ENCODE assay signal across 1 cellular context in genomic region chr7:141737836-141738591, GRCh38.
A peak's percentile ranks its signal among the peaks of the same experiment; 100 is the strongest.
TF ChIP-seq lines count a peak whose summit lies in the region.

Gene SSBP1 (plus strand): TSS chr7:141738358. CDS start chr7:141739167, 809 bp downstream.

TF ChIP-seq in K562, 482 proteins besides CTCF, POLR2A, EP300 and RAD21 (continued from another document and continues in another):
- peak; percentile 62 for TF ChIP-seq GTF2B (IDR thresholded peaks at IDR 0.05; ENCODE audit: extremely low read depth, insufficient read length)
- peak; percentile 94 for TF ChIP-seq ZHX1 (conservative IDR thresholded peaks at IDR 0.05; ENCODE audit: low read length)
- no peak for TF ChIP-seq YBX1 (IDR thresholded peaks at IDR 0.05)
- TF ChIP-seq NR4A1 (CRISPR knock-in tag; IDR thresholded peaks at IDR 0.05): peak; percentile 96; the same call in 1 of the 2 replicates
- TF ChIP-seq NR4A1 (tag; IDR thresholded peaks at IDR 0.05): peak; percentile 75; the same call in 1 of the 2 replicates
- TF ChIP-seq MTF1 (CRISPR knock-in tag; IDR thresholded peaks at IDR 0.05; ENCODE audit: borderline replicate concordance): 0 out of 2 replicates have a peak, but pooled peaks have one; percentile 46
- no peak for TF ChIP-seq FOS (IDR thresholded peaks at IDR 0.05; ENCODE audit: extremely low read depth, insufficient read length)
- TF ChIP-seq E2F1 (CRISPR knock-in tag; IDR thresholded peaks at IDR 0.05): peak; percentile 94
- peak; percentile 98 for TF ChIP-seq DIDO1 (tag; IDR thresholded peaks at IDR 0.05; ENCODE audit: low read depth)
- peak; percentile 98 for TF ChIP-seq TAF7 (tag; IDR thresholded peaks at IDR 0.05)
- peak; percentile 88; the same call in 1 of the 2 replicates for TF ChIP-seq DNMT1 (IDR thresholded peaks at IDR 0.05)
- no peak for TF ChIP-seq ZNF668 (CRISPR knock-in tag; IDR thresholded peaks at IDR 0.05)
- TF ChIP-seq MTA2 (IDR thresholded peaks at IDR 0.05; ENCODE audit: low read depth): peak; percentile 71
- peak; percentile 94; the same call in 1 of the 2 replicates for TF ChIP-seq E2F5 (CRISPR knock-in tag; IDR thresholded peaks at IDR 0.05)
- no peak; the same call in none of the 2 replicates for TF ChIP-seq BHLHE40 (IDR thresholded peaks at IDR 0.05; ENCODE audit: low read length)
- peak; percentile 97 for TF ChIP-seq LARP7 (IDR thresholded peaks at IDR 0.05)
- TF ChIP-seq ELF1 (tag; IDR thresholded peaks at IDR 0.05): peak; percentile 95
- no peak for TF ChIP-seq PATZ1 (CRISPR knock-in tag; IDR thresholded peaks at IDR 0.05; ENCODE audit: borderline replicate concordance)
- TF ChIP-seq BCLAF1 (IDR thresholded peaks at IDR 0.05; ENCODE audit: borderline replicate concordance in 1 of 2, control insufficient read depth in 1 of 2, low read depth in 2 of 2, low read length in 1 of 2): peak; percentile 14 to 99; a peak in 3 of 4 replicates
- no peak for TF ChIP-seq FUS (optimal IDR thresholded peaks at IDR 0.05; ENCODE audit: low read depth, low read length)
- TF ChIP-seq DMBX1 (CRISPR knock-in tag; IDR thresholded peaks at IDR 0.05; ENCODE audit: borderline replicate concordance): peak; percentile 79
- TF ChIP-seq GABPB1 (CRISPR knock-in tag; IDR thresholded peaks at IDR 0.05): peak; percentile 100
- peak; percentile 53 for TF ChIP-seq SMARCA4 (IDR thresholded peaks at IDR 0.05)
- peak; percentile 77 for TF ChIP-seq RBM22 (IDR thresholded peaks at IDR 0.05; ENCODE audit: low read depth, low read length, poor library complexity, severe bottlenecking)
- TF ChIP-seq NEUROD1 (IDR thresholded peaks at IDR 0.05; ENCODE audit: borderline replicate concordance, low read depth, low read length, partially characterized antibody): peak; percentile 99
- no peak for TF ChIP-seq IRF9 (tag; IDR thresholded peaks at IDR 0.05)
- peak; percentile 76 for TF ChIP-seq MBD2 (IDR thresholded peaks at IDR 0.05; ENCODE audit: borderline replicate concordance, low read depth)
- TF ChIP-seq RBM17 (IDR thresholded peaks at IDR 0.05; ENCODE audit: borderline replicate concordance, low read depth, low read length): no peak
- TF ChIP-seq KDM5B (IDR thresholded peaks at IDR 0.05; ENCODE audit: insufficient replicate concordance, low read depth, low read length): peak; percentile 99
- TF ChIP-seq RFX5 (IDR thresholded peaks at IDR 0.05; ENCODE audit: low read depth, low read length): no peak
- TF ChIP-seq RCOR1 (IDR thresholded peaks at IDR 0.05; ENCODE audit: borderline replicate concordance in 1 of 2, low read depth in 2 of 2, low read length in 2 of 2): peak; percentile 38 to 92; a peak in 3 of 4 replicates
- peak; percentile 75 for TF ChIP-seq SMAD4 (CRISPR knock-in tag; conservative IDR thresholded peaks at IDR 0.05)
- peak; percentile 100 for TF ChIP-seq PHF8 (IDR thresholded peaks at IDR 0.05; ENCODE audit: borderline replicate concordance, low read length)
- TF ChIP-seq ZC3H8 (IDR thresholded peaks at IDR 0.05): peak; percentile 94
- TF ChIP-seq SIN3B (IDR thresholded peaks at IDR 0.05; ENCODE audit: low read depth): peak; percentile 98
- TF ChIP-seq NFIC (IDR thresholded peaks at IDR 0.05): peak; percentile 73
- TF ChIP-seq MAZ (CRISPR knock-in tag; conservative IDR thresholded peaks at IDR 0.05 in 1 of 2, IDR thresholded peaks at IDR 0.05 in 1 of 2): peak; percentile 89 to 94
- TF ChIP-seq IFI16 (CRISPR knock-in tag; IDR thresholded peaks at IDR 0.05): 0 out of 2 replicates have a peak, but pooled peaks have one; percentile 38
- peak; percentile 89; the same call in 1 of the 2 replicates for TF ChIP-seq POLR2AphosphoS2 (IDR thresholded peaks at IDR 0.05; ENCODE audit: low read length)
- TF ChIP-seq SREBF2 (CRISPR knock-in tag; IDR thresholded peaks at IDR 0.05): no peak
- 0 out of 2 replicates have a peak, but pooled peaks have one; percentile 61 for TF ChIP-seq ZNF311 (CRISPR knock-in tag; IDR thresholded peaks at IDR 0.05)
- no peak for TF ChIP-seq TSHZ1 (CRISPR knock-in tag; IDR thresholded peaks at IDR 0.05)
- peak; percentile 73; the same call in 1 of the 2 replicates for TF ChIP-seq SAFB (IDR thresholded peaks at IDR 0.05; ENCODE audit: borderline replicate concordance, low read depth, low read length)
- TF ChIP-seq XRCC4 (IDR thresholded peaks at IDR 0.05; ENCODE audit: extremely low read depth, insufficient read depth, insufficient read length): no peak
- peak; percentile 53; the same call in 1 of the 2 replicates for TF ChIP-seq THAP7 (CRISPR knock-in tag; IDR thresholded peaks at IDR 0.05)
- TF ChIP-seq GATA2 (CRISPR knock-in tag; IDR thresholded peaks at IDR 0.05): no peak
- no peak for TF ChIP-seq POLR3G (IDR thresholded peaks at IDR 0.05; ENCODE audit: extremely low read depth, insufficient read length, insufficient replicate concordance)
- peak; percentile 93 for TF ChIP-seq MIER1 (IDR thresholded peaks at IDR 0.05; ENCODE audit: low read depth)
